ENCODE assay signal across 18 cellular contexts in the genomic region with DNA sequence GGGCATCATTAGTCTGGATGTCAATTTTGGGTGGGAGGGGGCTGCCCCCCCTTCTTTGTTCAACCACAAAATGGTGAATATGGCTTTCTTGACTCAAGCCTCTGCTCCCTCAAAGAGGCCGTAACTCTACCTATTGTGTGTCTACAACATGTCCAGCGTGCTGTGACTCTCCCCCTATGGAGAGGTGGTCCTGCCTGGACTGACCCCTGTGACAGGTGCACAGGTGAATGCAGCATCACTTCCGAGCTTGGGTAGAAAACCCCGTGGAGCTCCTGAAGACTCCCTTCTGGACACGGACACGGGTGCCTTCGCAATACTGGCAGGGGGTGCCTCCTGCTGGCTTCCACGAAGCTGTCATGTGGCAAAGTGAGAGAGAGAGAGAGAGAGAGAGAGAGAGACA.
"Had no signal": no experiment of that assay in that cellular context is flagged by ENCODE, and none has a peak within 500 bp of the region (broad histone marks: within the 10 kb centered on the region; RNA-seq: fewer than 3 reads in every experiment).

No MANE protein-coding gene starts in this region.

- ATAC-seq: left cardiac atrium, left ventricle myocardium superior had no signal

- DNase-seq: effector CD4-positive, alpha-beta T cell; endodermal cell; erythroblast; foreskin melanocyte; head of caudate nucleus; kidney; left cardiac atrium; left ventricle myocardium superior; mesenchymal stem cell; naive B cell; sigmoid colon; stimulated activated CD4-positive, alpha-beta T cell treated with anti-CD3 and anti-CD28 coated beads, Interleukin-12 subunit alpha, Interleukin-12 subunit beta, amount 100 ng/mL, for 4 hours; stimulated activated naive CD4-positive, alpha-beta T cell treated with Interleukin-2 at 50 U/mL for 16 hours had no signal

- H3K4me3 ChIP-seq: coronary artery, hepatocyte, lung, right atrium auricular region, sigmoid colon, skin epidermis had no signal

- H3K9me3 ChIP-seq: right atrium auricular region, sigmoid colon had no signal

- H3K27ac ChIP-seq: coronary artery, hepatocyte, right atrium auricular region, sigmoid colon, skin epidermis had no signal

- H3K36me3 ChIP-seq: right atrium auricular region, sigmoid colon had no signal

- H3K27me3 ChIP-seq: right atrium auricular region had no signal
